Comparison of ENCODE assay signal across 26 cellular contexts in the genomic region with DNA sequence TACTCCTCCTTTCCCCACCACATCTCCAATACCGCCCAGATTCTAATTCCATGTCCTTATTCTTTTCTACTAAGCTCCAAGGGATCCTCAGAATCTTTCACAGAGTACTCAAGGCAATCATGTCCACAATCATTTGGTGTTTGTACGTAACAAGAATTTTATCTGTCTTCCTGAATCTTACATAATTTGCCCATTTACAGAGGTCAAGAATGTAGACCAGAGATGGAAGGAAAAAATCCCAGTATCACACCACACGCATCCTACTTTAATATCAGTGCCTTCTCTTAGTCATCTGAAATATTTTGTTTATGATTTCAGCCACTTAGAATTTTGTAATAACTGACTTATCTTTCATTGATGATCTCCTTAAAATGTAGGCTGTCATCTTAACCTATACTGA.
DNase-seq lines count a peak whose midpoint lies in the region; FAIRE-seq and TF ChIP-seq lines count a peak whose summit lies in the region.
"Had no signal": no experiment of that assay in that cellular context is flagged by ENCODE, and none has a peak within 500 bp of the region (broad histone marks: within the 10 kb centered on the region; RNA-seq: fewer than 3 reads in every experiment).

No MANE protein-coding gene starts in this region.

- H3K4me1 Mint-ChIP-seq in activated naive CD4-positive, alpha-beta T cell treated with anti-CD3 and anti-CD28 coated beads, Interleukin-2, amount 10 ng/mL, durations not matched to agents 7 days and 5 days = no peaks in the 10 kb centered on the region
- H3K4me1 Mint-ChIP-seq: CD14-positive monocyte; CD4-positive, alpha-beta memory T cell; CD4-positive, CD25-positive, alpha-beta regulatory T cell; CD8-positive, alpha-beta memory T cell had no signal

- H3K36me3 Mint-ChIP-seq in activated naive CD4-positive, alpha-beta T cell treated with anti-CD3 and anti-CD28 coated beads, Interleukin-2, amount 10 ng/mL, durations not matched to agents 7 days and 5 days = no peaks in the 10 kb centered on the region
- H3K36me3 Mint-ChIP-seq: CD14-positive monocyte; CD4-positive, alpha-beta memory T cell; CD4-positive, CD25-positive, alpha-beta regulatory T cell; CD8-positive, alpha-beta memory T cell had no signal

- TF ChIP-seq CTCF in choroid plexus epithelial cell (conservative IDR thresholded peaks at IDR 0.05; ENCODE audit: low read depth, low read length) = no peak
- no peak for TF ChIP-seq CTCF in osteoblast (IDR thresholded peaks at IDR 0.05; ENCODE audit: extremely low read depth, low read depth, low read length)

- H3K23ac ChIP-seq in trophoblast cell (ENCODE audit: low read length) = no peak overlapping the region

- DNase-seq in NCI-H226 (peak; percentile 88), choroid plexus epithelial cell (ENCODE audit: low read depth) (peak; percentile 23), trophoblast cell (peak; percentile 46 to 73), osteoblast (ENCODE audit: insufficient read length, low spot score, missing footprints) (no peak), GM19239 (ENCODE audit: insufficient read length, low spot score) (no peak)
- no peak for DNase-seq in activated naive CD4-positive, alpha-beta T cell treated with anti-CD3 and anti-CD28 coated beads, Interleukin-2, amount 10 ng/mL, durations not matched to agents 7 days and 5 days
- DNase-seq: 8988T; ACHN; BE2C; C1 segment of cervical spinal cord; CD4-positive, alpha-beta memory T cell; CD4-positive, CD25-positive, alpha-beta regulatory T cell; CD8-positive, alpha-beta memory T cell; COR-L47; DMS 273 treated with DMSO at 0.1 percent for 48 hours; DMS153; DMS53; DMS79; DND-41; EL; GDM1 had no signal

- H3K27ac ChIP-seq in trophoblast cell (ENCODE audit: low read depth, low read length) = no peak overlapping the region
- no peak overlapping the region for H3K27ac ChIP-seq in osteoblast (ENCODE audit: low read depth, low read length)
- H3K27ac ChIP-seq: BLaER1 had no signal

- no peak overlapping the region for H4K8ac ChIP-seq in trophoblast cell (ENCODE audit: low read depth, low read length)

- no peak overlapping the region for H2BK120ac ChIP-seq in trophoblast cell (ENCODE audit: insufficient read depth, low read length, poor library complexity)

- H4K12ac ChIP-seq in trophoblast cell (ENCODE audit: low read depth, low read length) = no peak overlapping the region

- H3K9me3 ChIP-seq in trophoblast cell (ENCODE audit: insufficient read depth, low read depth, low read length) = no peaks in the 10 kb centered on the region
- no peaks in the 10 kb centered on the region for H3K9me3 ChIP-seq in osteoblast (ENCODE audit: low read depth, low read length)
- H3K9me3 ChIP-seq: BE2C had no signal

- H4K20me1 ChIP-seq in osteoblast (ENCODE audit: insufficient read depth, low read length) = no peaks in the 10 kb centered on the region
- H4K20me1 ChIP-seq: BLaER1 had no signal

- no peaks in the 10 kb centered on the region for H3K79me1 ChIP-seq in trophoblast cell (ENCODE audit: low read length)

- H3K4me1 ChIP-seq in trophoblast cell (ENCODE audit: control insufficient read depth in 1 of 2, insufficient read depth in 2 of 2, low read length in 2 of 2) = no peaks in the 10 kb centered on the region
- no peaks in the 10 kb centered on the region for H3K4me1 ChIP-seq in osteoblast (ENCODE audit: insufficient read depth, low read length)
- H3K4me1 ChIP-seq: BE2C, BLaER1 had no signal

- no peak overlapping the region for H3K4me2 ChIP-seq in trophoblast cell (ENCODE audit: low read length)
- no peak overlapping the region for H3K4me2 ChIP-seq in osteoblast (ENCODE audit: insufficient read depth, low read length)
- H3K4me2 ChIP-seq: BLaER1 had no signal

- no peak overlapping the region for H3K14ac ChIP-seq in trophoblast cell (ENCODE audit: low read length)

- H2AK5ac ChIP-seq in trophoblast cell (ENCODE audit: low read length) = no peak overlapping the region

- no peak for FAIRE-seq in GM19239 (lab: Jason Lieb, UNC)
- FAIRE-seq: GM12878, GM12892, GM18507 had no signal

- no peaks in the 10 kb centered on the region for H3K27me3 ChIP-seq in trophoblast cell (ENCODE audit: insufficient read depth, low read length)
- H3K27me3 ChIP-seq in osteoblast (ENCODE audit: insufficient read depth, low read length) = no peaks in the 10 kb centered on the region
- H3K27me3 ChIP-seq: BE2C, BLaER1 had no signal

- H3K27me3 Mint-ChIP-seq in activated naive CD4-positive, alpha-beta T cell treated with anti-CD3 and anti-CD28 coated beads, Interleukin-2, amount 10 ng/mL, durations not matched to agents 7 days and 5 days = no peaks in the 10 kb centered on the region
- H3K27me3 Mint-ChIP-seq: CD4-positive, alpha-beta memory T cell; CD8-positive, alpha-beta memory T cell had no signal

- no peak overlapping the region for H3K4me3 Mint-ChIP-seq in activated naive CD4-positive, alpha-beta T cell treated with anti-CD3 and anti-CD28 coated beads, Interleukin-2, amount 10 ng/mL, durations not matched to agents 7 days and 5 days
- H3K4me3 Mint-ChIP-seq: CD14-positive monocyte; CD4-positive, alpha-beta memory T cell; CD4-positive, CD25-positive, alpha-beta regulatory T cell; CD8-positive, alpha-beta memory T cell had no signal

- CTCF ChIA-PET in activated naive CD4-positive, alpha-beta T cell treated with anti-CD3 and anti-CD28 coated beads, Interleukin-2, amount 10 ng/mL, durations not matched to agents 7 days and 5 days (lab: Charles Lee) = no interaction called here

- H3K9me3 Mint-ChIP-seq in activated naive CD4-positive, alpha-beta T cell treated with anti-CD3 and anti-CD28 coated beads, Interleukin-2, amount 10 ng/mL, durations not matched to agents 7 days and 5 days = peaks cover 4% of the 10 kb centered on the region

- H3K79me2 ChIP-seq in trophoblast cell (ENCODE audit: control insufficient read depth, insufficient read depth, low read length, poor library complexity) (no peaks in the 10 kb centered on the region), osteoblast (ENCODE audit: insufficient read depth, low read length) (no peaks in the 10 kb centered on the region)

- H3K27ac Mint-ChIP-seq in activated naive CD4-positive, alpha-beta T cell treated with anti-CD3 and anti-CD28 coated beads, Interleukin-2, amount 10 ng/mL, durations not matched to agents 7 days and 5 days = no peak overlapping the region
- H3K27ac Mint-ChIP-seq: CD14-positive monocyte; CD4-positive, alpha-beta memory T cell; CD4-positive, CD25-positive, alpha-beta regulatory T cell; CD8-positive, alpha-beta memory T cell had no signal

- no peak overlapping the region for H2AFZ ChIP-seq in trophoblast cell (ENCODE audit: insufficient read depth, low read length, poor library complexity)
- no peak overlapping the region for H2AFZ ChIP-seq in osteoblast (ENCODE audit: low read length)

- H3K4me3 ChIP-seq in choroid plexus epithelial cell (ENCODE audit: low read depth, low read length) (no peak overlapping the region), trophoblast cell (ENCODE audit: low read depth, low read length) (no peak overlapping the region), osteoblast (ENCODE audit: insufficient read depth, low read length) (no peak overlapping the region)
- H3K4me3 ChIP-seq: BLaER1, GM12878 had no signal

- H2BK5ac ChIP-seq in trophoblast cell (ENCODE audit: low read depth, low read length, poor library complexity) = no peak overlapping the region

- no peak overlapping the region for H2BK12ac ChIP-seq in trophoblast cell (ENCODE audit: low read length)

- H3K18ac ChIP-seq in trophoblast cell (ENCODE audit: low read length) = no peak overlapping the region

- WGBS in trophoblast cell (ENCODE audit: extremely low coverage, insufficient coverage, insufficient read length) = no CpG with 5 or more reads among the region's 3 CpGs

- no peaks in the 10 kb centered on the region for H3K36me3 ChIP-seq in trophoblast cell (ENCODE audit: control insufficient read depth in 1 of 2, insufficient read depth in 2 of 2, low read length in 2 of 2)
- no peaks in the 10 kb centered on the region for H3K36me3 ChIP-seq in osteoblast (ENCODE audit: insufficient read depth, low read length)
- H3K36me3 ChIP-seq: BE2C, BLaER1 had no signal

- H4K91ac ChIP-seq in trophoblast cell (ENCODE audit: low read depth, low read length) = no peak overlapping the region

- no peak overlapping the region for H3K9ac ChIP-seq in trophoblast cell (ENCODE audit: low read length)
- H3K9ac ChIP-seq: BLaER1 had no signal

- H3K4ac ChIP-seq in trophoblast cell (ENCODE audit: low read depth, low read length) = no peak overlapping the region

Comparison
In these comparisons a context has a peak if more than half of its experiments do, and no peak if none do; other contexts are left out.
1. DNase-seq: peak in NCI-H226 (single experiment), choroid plexus epithelial cell (single experiment) and trophoblast cell (2 of 2); none in osteoblast (single experiment), activated naive CD4-positive, alpha-beta T cell treated with anti-CD3 and anti-CD28 coated beads, Interleukin-2, amount 10 ng/mL, durations not matched to agents 7 days and 5 days (single experiment) and GM19239 (single experiment).